18 cellular contexts compared by ENCODE assay signal in genomic region chr1:82893712-82894111, GRCh38.
"Had no signal": no experiment of that assay in that cellular context is flagged by ENCODE, and none has a peak within 500 bp of the region (broad histone marks: within the 10 kb centered on the region; RNA-seq: fewer than 3 reads in every experiment).

No MANE protein-coding gene starts in this region.

- H3K27me3 ChIP-seq: dorsolateral prefrontal cortex, heart right ventricle, sigmoid colon, stomach had no signal

- H3K4me3 Mint-ChIP-seq: naive B cell, nephron progenitor cell had no signal

- H3K4me1 ChIP-seq: heart right ventricle, sigmoid colon, stomach had no signal

- DNase-seq: cortex of kidney; dorsolateral prefrontal cortex; effector CD8-positive, alpha-beta T cell; foreskin melanocyte; heart right ventricle; hypothalamus; kidney glomerular epithelial cell; mesendoderm; naive B cell; nephron progenitor cell; sigmoid colon; stimulated activated CD4-positive, alpha-beta T cell treated with anti-CD3 and anti-CD28 coated beads, Interleukin-2, amount 100 ng/mL, for 24 hours; stimulated activated CD4-positive, alpha-beta T cell treated with anti-CD3 and anti-CD28 coated beads, Interleukin-4, amount 100 ng/mL, for 4 hours; stimulated activated naive CD4-positive, alpha-beta T cell; stomach; substantia nigra; trophoblast cell had no signal

- ATAC-seq: heart right ventricle had no signal

- H3K27ac Mint-ChIP-seq: naive B cell, nephron progenitor cell had no signal

- H3K27me3 Mint-ChIP-seq: naive B cell had no signal

- H3K9me3 ChIP-seq: heart right ventricle, sigmoid colon, stomach had no signal

- H3K36me3 Mint-ChIP-seq: naive B cell had no signal

- H3K4me1 Mint-ChIP-seq: naive B cell, nephron progenitor cell had no signal

- H3K36me3 ChIP-seq: heart right ventricle, sigmoid colon, stomach had no signal

- H3K27ac ChIP-seq: dorsolateral prefrontal cortex, heart right ventricle, sigmoid colon, skin epidermis, stomach had no signal

- H3K4me3 ChIP-seq: dorsolateral prefrontal cortex, heart right ventricle, sigmoid colon, skin epidermis, stomach had no signal

- H3K9me3 Mint-ChIP-seq: naive B cell, nephron progenitor cell had no signal
